Comparison of ENCODE assay signal across 23 cellular contexts in the genomic region with DNA sequence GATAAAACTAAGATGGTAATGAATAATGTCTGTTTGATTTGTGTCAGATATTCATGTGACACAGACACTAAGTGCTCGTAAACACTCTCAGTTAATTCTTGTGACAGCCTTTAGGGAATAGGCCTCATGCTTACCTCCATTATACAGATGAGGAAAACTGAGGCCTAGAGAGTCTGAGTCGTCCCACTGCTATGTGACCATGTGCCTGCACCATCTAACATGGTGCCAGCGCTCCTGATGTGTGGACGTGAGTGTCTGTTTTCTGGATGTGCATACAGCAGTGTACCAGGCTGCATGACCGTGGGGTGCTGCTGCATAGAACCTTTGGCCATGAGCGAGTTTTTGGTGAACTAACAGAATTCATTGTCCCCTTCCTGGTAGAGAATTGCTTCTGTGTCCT.
DNase-seq lines count a peak whose midpoint lies in the region; ATAC-seq lines count a peak whose summit lies in the region.
"Had no signal": no experiment of that assay in that cellular context is flagged by ENCODE, and none has a peak within 500 bp of the region (broad histone marks: within the 10 kb centered on the region; RNA-seq: fewer than 3 reads in every experiment).

No MANE protein-coding gene starts in this region.

- peaks cover 5% of the 10 kb centered on the region for H3K36me3 Mint-ChIP-seq in activated T-helper 17 cell treated with anti-CD3 and anti-CD28 coated beads, Interleukin-2, amount 50 U/mL, for 72 hours (ENCODE audit: low read depth)
- H3K36me3 Mint-ChIP-seq in immature natural killer cell: peaks cover 0 to 3% (median 0%) of the 10 kb centered on the region in 3 donors
- H3K36me3 Mint-ChIP-seq: activated CD4-positive, alpha-beta memory T cell treated with anti-CD3 and anti-CD28 coated beads for 36 hours had no signal

- peaks cover 26% of the 10 kb centered on the region for H3K4me1 Mint-ChIP-seq in activated T-helper 17 cell treated with anti-CD3 and anti-CD28 coated beads, Interleukin-2, amount 50 U/mL, for 72 hours
- H3K4me1 Mint-ChIP-seq in immature natural killer cell: peaks cover 30 to 35% of the 10 kb centered on the region in 2 donors

- ATAC-seq in left ventricle myocardium superior (no peak), left cardiac atrium (no peak), HG02870 (IDR thresholded peaks at IDR 0.05; ENCODE audit: unreplicated experiment) (no peak)
- no peak for ATAC-seq in activated T-helper 17 cell treated with anti-CD3 and anti-CD28 coated beads, Interleukin-2, amount 50 U/mL, for 72 hours (replicated peaks)
- ATAC-seq: lower lobe of right lung; stimulated activated naive B cell treated with anti-CD40 and anti-IgM and Interleukin-4, amounts not matched to agents 10 μg/mL and 1 μg/mL and 100 μg/mL, for 72 hours had no signal

- peak overlapping the region; percentile 83 for H3K27ac Mint-ChIP-seq in activated T-helper 17 cell treated with anti-CD3 and anti-CD28 coated beads, Interleukin-2, amount 50 U/mL, for 72 hours
- H3K27ac Mint-ChIP-seq in immature natural killer cell: peak overlapping the region in 4 of 6 donors; percentile 14 to 64 (median 36)
- H3K27ac Mint-ChIP-seq: activated CD4-positive, alpha-beta memory T cell treated with anti-CD3 and anti-CD28 coated beads for 36 hours; activated naive CD4-positive, alpha-beta T cell treated with anti-CD3 and anti-CD28 coated beads for 36 hours had no signal

- intact Hi-C loops in left ventricle myocardium superior (cut with micrococcal nuclease) (no loop called here), left cardiac atrium (cut with DNase I) (loop anchor here in 1 of 2 donors (10.0 kb wide), 1 partner anchor 59 kb away; a partner anchor contains a TSS)

- no peaks in the 10 kb centered on the region for H3K9me3 Mint-ChIP-seq in activated T-helper 17 cell treated with anti-CD3 and anti-CD28 coated beads, Interleukin-2, amount 50 U/mL, for 72 hours
- H3K9me3 Mint-ChIP-seq in immature natural killer cell: no peaks in the 10 kb centered on the region
- H3K9me3 Mint-ChIP-seq: activated CD4-positive, alpha-beta memory T cell treated with anti-CD3 and anti-CD28 coated beads for 36 hours; activated naive CD4-positive, alpha-beta T cell treated with anti-CD3 and anti-CD28 coated beads for 36 hours; stimulated activated naive B cell treated with anti-CD40 and anti-IgM and Interleukin-4, amounts not matched to agents 10 μg/mL and 1 μg/mL and 100 μg/mL, for 72 hours had no signal

- H3K27ac ChIP-seq in temporal lobe (ENCODE audit: low read depth, low read length): peak overlapping the region; percentile 63
- H3K27ac ChIP-seq: colonic mucosa, GM23248, lower lobe of right lung, ovary, VCaP had no signal

- H3K27me3 Mint-ChIP-seq in activated T-helper 17 cell treated with anti-CD3 and anti-CD28 coated beads, Interleukin-2, amount 50 U/mL, for 72 hours: no peaks in the 10 kb centered on the region
- no peaks in the 10 kb centered on the region for H3K27me3 Mint-ChIP-seq in immature natural killer cell (ENCODE audit: low read depth in 3 of 3)
- H3K27me3 Mint-ChIP-seq: activated CD4-positive, alpha-beta memory T cell treated with anti-CD3 and anti-CD28 coated beads for 36 hours; stimulated activated naive B cell treated with anti-CD40 and anti-IgM and Interleukin-4, amounts not matched to agents 10 μg/mL and 1 μg/mL and 100 μg/mL, for 72 hours had no signal

- DNase-seq in left ventricle myocardium superior (peak; percentile 12), left cardiac atrium (no peak), immature natural killer cell (no peak), NCI-H2107 treated with DMSO at 0.1 percent for 48 hours (lab: John Stamatoyannopoulos, UW; ENCODE audit: unreplicated experiment) (no peak), NCI-H1417 treated with DMSO at 0.1 percent for 48 hours (lab: John Stamatoyannopoulos, UW) (no peak)
- DNase-seq: activated CD4-positive, alpha-beta memory T cell treated with anti-CD3 and anti-CD28 coated beads for 36 hours; activated naive CD4-positive, alpha-beta T cell treated with anti-CD3 and anti-CD28 coated beads for 36 hours; colonic mucosa; DMS79; GM23248; KG1; lower lobe of right lung; MV-4-11; NCI-H1930; NCI-H345; ovary; sigmoid colon; stimulated activated naive B cell treated with anti-CD40 and anti-IgM and Interleukin-4, amounts not matched to agents 10 μg/mL and 1 μg/mL and 100 μg/mL, for 72 hours; T-helper 2 cell had no signal

- no peak overlapping the region for H3K4me3 Mint-ChIP-seq in activated T-helper 17 cell treated with anti-CD3 and anti-CD28 coated beads, Interleukin-2, amount 50 U/mL, for 72 hours
- H3K4me3 Mint-ChIP-seq in immature natural killer cell: no peak overlapping the region
- H3K4me3 Mint-ChIP-seq: activated CD4-positive, alpha-beta memory T cell treated with anti-CD3 and anti-CD28 coated beads for 36 hours; activated naive CD4-positive, alpha-beta T cell treated with anti-CD3 and anti-CD28 coated beads for 36 hours; stimulated activated naive B cell treated with anti-CD40 and anti-IgM and Interleukin-4, amounts not matched to agents 10 μg/mL and 1 μg/mL and 100 μg/mL, for 72 hours had no signal
